In the genomic region with DNA sequence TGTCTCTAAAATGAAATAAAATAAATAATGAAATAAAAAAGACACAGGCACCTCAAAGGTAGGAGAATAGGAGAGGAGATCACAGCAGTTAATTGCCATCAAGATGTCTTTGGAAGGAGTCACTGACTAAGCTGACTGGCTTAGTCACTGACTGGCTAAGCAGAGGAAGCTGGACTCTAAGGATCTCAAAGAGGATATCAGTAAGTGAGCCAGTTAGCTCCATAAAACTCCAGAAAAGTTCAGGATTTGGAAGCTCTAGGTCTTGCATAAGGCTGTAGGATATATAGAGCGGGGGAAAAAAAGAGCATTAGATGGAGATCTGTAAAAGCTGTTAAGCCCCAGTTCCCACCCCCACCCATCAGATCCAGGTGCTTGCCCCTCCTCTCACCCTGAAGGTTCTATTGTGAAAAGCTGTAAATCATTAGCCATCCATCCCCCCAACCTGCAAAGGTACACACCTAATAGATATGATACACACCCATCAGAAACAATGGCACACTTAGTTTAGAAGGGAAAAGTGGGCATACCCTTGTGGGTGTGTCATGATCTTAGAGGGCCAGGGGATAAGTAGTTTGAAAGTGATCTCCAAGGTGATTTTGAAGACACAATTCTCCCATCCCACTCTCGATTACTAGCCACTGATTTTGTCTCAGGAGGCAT, we compare ENCODE assay signal across 9 cellular contexts. TPM values are rescaled to one million over a fixed set of nuclear protein-coding genes. Genes with fewer than 3 reads are reported as not detected.
DNase-seq lines count a peak whose midpoint lies in the region; ATAC-seq and TF ChIP-seq lines count a peak whose summit lies in the region.
"Had no signal": no experiment of that assay in that cellular context is flagged by ENCODE, and none has a peak within 500 bp of the region (broad histone marks: within the 10 kb centered on the region; RNA-seq: fewer than 3 reads in every experiment).

No MANE protein-coding gene starts in this region.

- H3K4me2 ChIP-seq in mesendoderm (ENCODE audit: low read length) = no peak overlapping the region

- no peak overlapping the region for H4K5ac ChIP-seq in mesendoderm (ENCODE audit: low read length)

- H3K27ac ChIP-seq in mesendoderm (ENCODE audit: low read depth, low read length) = no peak overlapping the region

- no peaks in the 10 kb centered on the region for H3K36me3 ChIP-seq in mesendoderm (ENCODE audit: control insufficient read depth, insufficient read depth, low read length)

- no peak overlapping the region for H3K23ac ChIP-seq in mesendoderm (ENCODE audit: low read length)

- no peaks in the 10 kb centered on the region for H3K36me3 Mint-ChIP-seq in T-helper 2 cell treated with Interferon-gamma antibody and Interleukin-4, amounts not matched to agents 5 μg/mL and 100 μg/mL, for 36 hours (ENCODE audit: low read depth)

- no peak overlapping the region for H2BK5ac ChIP-seq in mesendoderm (ENCODE audit: low read length)

- no peak overlapping the region for H2BK120ac ChIP-seq in mesendoderm (ENCODE audit: low read depth, low read length)

- H3K79me1 ChIP-seq in mesendoderm (ENCODE audit: low read length) = peaks cover 2% of the 10 kb centered on the region

- no peak overlapping the region for H4K8ac ChIP-seq in mesendoderm (ENCODE audit: low read depth, low read length)

- H3K79me2 ChIP-seq in mesendoderm (ENCODE audit: control insufficient read depth, insufficient read depth, low read length) = peaks cover under 1% of the 10 kb centered on the region

- DNase-seq in AG20443 (ENCODE audit: low spot score) (peak; percentile 54), HT1080 (ENCODE audit: low read depth) (peak; percentile 77), cardiac fibroblast (ENCODE audit: low read depth in 2 of 2) (peak; percentile 58 to 71), mesendoderm (peak; percentile 63), medulla oblongata (ENCODE audit: extremely low spot score) (no peak), hypothalamus (lab: John Stamatoyannopoulos, UW) (no peak)
- no peak for DNase-seq in T-helper 2 cell treated with Interferon-gamma antibody and Interleukin-4, amounts not matched to agents 5 μg/mL and 100 μg/mL, for 36 hours (ENCODE audit: low spot score)
- DNase-seq: activated CD4-positive, CD25-positive, alpha-beta regulatory T cell treated with anti-CD3 and anti-CD28 coated beads, Interleukin-2, amount 50 U/mL, for 72 hours had no signal

- H3K9ac ChIP-seq in mesendoderm (ENCODE audit: low read length) = no peak overlapping the region

- no peak overlapping the region for H3K18ac ChIP-seq in mesendoderm (ENCODE audit: low read length)

- no peak overlapping the region for H3K27ac Mint-ChIP-seq in T-helper 2 cell treated with Interferon-gamma antibody and Interleukin-4, amounts not matched to agents 5 μg/mL and 100 μg/mL, for 36 hours

- no peaks in the 10 kb centered on the region for H3K27me3 Mint-ChIP-seq in T-helper 2 cell treated with Interferon-gamma antibody and Interleukin-4, amounts not matched to agents 5 μg/mL and 100 μg/mL, for 36 hours (ENCODE audit: low read depth)

- H3K4me1 ChIP-seq in mesendoderm (ENCODE audit: control insufficient read depth, low read depth, low read length) = peaks cover 13% of the 10 kb centered on the region

- no peaks in the 10 kb centered on the region for H3K4me1 Mint-ChIP-seq in T-helper 2 cell treated with Interferon-gamma antibody and Interleukin-4, amounts not matched to agents 5 μg/mL and 100 μg/mL, for 36 hours (ENCODE audit: low read depth)

- no peak overlapping the region for H2AK5ac ChIP-seq in mesendoderm (ENCODE audit: low read length)

- H2BK15ac ChIP-seq in mesendoderm (replicated peaks; ENCODE audit: low read depth) = no peak overlapping the region

- ATAC-seq in HG03354 (IDR thresholded peaks at IDR 0.05; ENCODE audit: poor library complexity, severe bottlenecking, unreplicated experiment) = no peak

- H3K4ac ChIP-seq in mesendoderm (ENCODE audit: low read depth, low read length) = no peak overlapping the region

- no peak overlapping the region for H3K4me3 ChIP-seq in cardiac fibroblast (replicated peaks in 1 of 2; ENCODE audit: low read depth in 2 of 2, low read length in 2 of 2)
- H3K4me3 ChIP-seq in mesendoderm (ENCODE audit: low read length) = no peak overlapping the region

- no peaks in the 10 kb centered on the region for H3K27me3 ChIP-seq in mesendoderm (ENCODE audit: insufficient read depth, low read length, poor library complexity)

- H3K56ac ChIP-seq in mesendoderm (ENCODE audit: low read length) = no peak overlapping the region

- no peak for TF ChIP-seq CTCF in cardiac fibroblast (IDR thresholded peaks at IDR 0.05; ENCODE audit: low read depth, low read length)

- no CpG with 5 or more reads among the region's 2 CpGs for WGBS in mesendoderm (ENCODE audit: extremely low coverage, insufficient coverage, low lambda C conversion rate)

- H3K9me3 Mint-ChIP-seq in T-helper 2 cell treated with Interferon-gamma antibody and Interleukin-4, amounts not matched to agents 5 μg/mL and 100 μg/mL, for 36 hours = no peaks in the 10 kb centered on the region

- H3K4me3 Mint-ChIP-seq in T-helper 2 cell treated with Interferon-gamma antibody and Interleukin-4, amounts not matched to agents 5 μg/mL and 100 μg/mL, for 36 hours = no peak overlapping the region

RNA-seq across cellular contexts. Expression of a gene that starts 32.2 kb away (rescaled TPM):
- total RNA-seq in HT1080 (2014; rRNA removed; shearing (Covaris generic)) = 8.8 and 9.8 TPM in 2 replicates
- 4.6 and 5.7 TPM in 2 replicates for polyA plus RNA-seq in HT1080 (2015; cell fraction: cytosol; rRNA removed)
- 8.7 and 10.6 TPM in 2 replicates for polyA plus RNA-seq in HT1080 (2015; cell fraction: nucleus; rRNA removed)
- 15.5 TPM for polyA plus RNA-seq in mesendoderm (2013, experiment 1 of 2)
- polyA plus RNA-seq in mesendoderm (2013, experiment 2 of 2) = 18.4 TPM

Comparison
In these comparisons a context has a peak if more than half of its experiments do, and no peak if none do; other contexts are left out.
1. DNase-seq: peak in AG20443 (single experiment), HT1080 (single experiment), cardiac fibroblast (2 of 2) and mesendoderm (single experiment); none in T-helper 2 cell treated with Interferon-gamma antibody and Interleukin-4, amounts not matched to agents 5 μg/mL and 100 μg/mL, for 36 hours (single experiment), medulla oblongata (single experiment) and hypothalamus (0 of 51).